Comparison of ENCODE assay signal across 4 cellular contexts in the genomic region with DNA sequence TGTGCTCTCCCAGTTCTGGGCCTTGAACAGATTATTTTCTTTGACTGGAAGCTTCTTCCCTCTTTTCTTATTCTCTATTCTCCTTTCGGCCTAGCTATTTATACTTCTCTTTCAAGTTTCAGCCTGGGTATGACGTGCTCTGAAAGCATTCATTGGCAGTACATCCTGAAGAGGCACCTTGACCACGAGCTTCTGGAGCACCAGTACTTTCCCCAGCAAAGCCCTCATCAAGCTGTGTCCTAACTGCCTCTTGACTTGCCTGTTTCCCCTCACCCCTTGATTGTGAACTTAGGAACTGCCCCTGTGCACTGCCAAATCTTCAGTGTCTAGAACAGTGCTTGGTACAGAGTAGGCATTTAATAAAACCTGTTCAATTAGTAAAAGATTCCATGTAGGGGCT.
"Had no signal": no experiment of that assay in that cellular context is flagged by ENCODE, and none has a peak within 500 bp of the region (broad histone marks: within the 10 kb centered on the region; RNA-seq: fewer than 3 reads in every experiment).

No MANE protein-coding gene starts in this region.

- H3K4me3 ChIP-seq: GM23338 had no signal

- ATAC-seq: GM23338 had no signal

- DNase-seq: H9, HCEC 1CT, IMR-90 had no signal
